In genomic region chr22:46036558-46037408, GRCh38 we compare ENCODE assay signal across 8 cellular contexts. TPM values are rescaled to one million over a fixed set of nuclear protein-coding genes. Genes with fewer than 3 reads are reported as not detected.
DNase-seq lines count a peak whose midpoint lies in the region; ATAC-seq, FAIRE-seq and TF ChIP-seq lines count a peak whose summit lies in the region.

No MANE protein-coding gene starts in this region.

- SMC1A ChIA-PET in GM12878 (lab: Charles Lee; ENCODE audit: uncharacterized antibody, unreplicated experiment): interaction anchor here (0.9 to 1.2 kb wide), 2 partner anchors 24 to 30 kb away, joined by 3 to 4 read pairs; no protein-coding TSS in a partner anchor

- BruUV-seq in HCT116 (replicated peaks; lab: Mats Ljungman, UMichigan) (no TSS peak), GM12878 (replicated peaks; lab: Mats Ljungman, UMichigan) (no TSS peak)

- FAIRE-seq in GM12878 (lab: Jason Lieb, UNC): peak; percentile 52

- CTCF ChIA-PET in CD8-positive, alpha-beta T cell (lab: Charles Lee): interaction anchor here (0.7 to 4.0 kb wide), 16 partner anchors 9 to 112 kb away, joined by 3 to 41 read pairs (median 4); no protein-coding TSS in a partner anchor
- CTCF ChIA-PET in HCT116 (lab: Charles Lee) (interaction anchor here (0.8 to 2.7 kb wide), 4 partner anchors 17 to 80 kb away, joined by 3 to 48 read pairs (median 6); no protein-coding TSS in a partner anchor), GM12878 (lab: Yijun Ruan, JAX) (interaction anchor here (1.8 kb wide), 1 partner anchor 30 kb away, joined by 9 read pairs; no protein-coding TSS in a partner anchor)

- H3K9ac ChIP-seq in HCT116 (ENCODE audit: low read length) (peak overlapping the region; percentile 93), GM12878 (ENCODE audit: control insufficient read depth, insufficient read depth, low read length) (peak overlapping the region; percentile 84)

- peaks cover 18% of the 10 kb centered on the region for H3K4me1 ChIP-seq in CD8-positive, alpha-beta T cell (ENCODE audit: insufficient read depth, low read length)
- H3K4me1 ChIP-seq in HCT116 (ENCODE audit: control insufficient read depth in 1 of 2, insufficient read depth in 2 of 2, low read length in 2 of 2): peaks cover 8 to 21% of the 10 kb centered on the region in 2 experiments; a peak in 3 of 4 replicates
- H3K4me1 ChIP-seq in GM12878 (ENCODE audit: control insufficient read depth, insufficient read depth, low read length): peaks cover 9% of the 10 kb centered on the region

- H3K27me3 Mint-ChIP-seq in CD8-positive, alpha-beta T cell (ENCODE audit: low read depth): no peaks in the 10 kb centered on the region

- intact Hi-C loops in CD8-positive, alpha-beta T cell (cut with DNase I, micrococcal nuclease): loop anchor here (1.0 to 10.0 kb wide), 11 partner anchors 17 to 873 kb away; partner anchors contain the start of genes ATXN10 (in 1 of the 2), FAM118A (in 1 of the 2), GTSE1 (in 1 of the 2) and KIAA0930 (in 1 of the 2)
- intact Hi-C loops in HCT116 (cut with micrococcal nuclease) (loop anchor here (1.0 kb wide), 1 partner anchor 30 kb away; no protein-coding TSS in a partner anchor), GM12878 (cut with micrococcal nuclease; ENCODE audit: unreplicated experiment) (no loop called here)

- no peaks in the 10 kb centered on the region for H3K9me3 ChIP-seq in CD8-positive, alpha-beta T cell (ENCODE audit: low read length)
- no peaks in the 10 kb centered on the region for H3K9me3 ChIP-seq in HCT116 (ENCODE audit: control insufficient read depth in 1 of 2, insufficient read depth in 1 of 2, low read depth in 1 of 2, low read length in 2 of 2)
- no peaks in the 10 kb centered on the region for H3K9me3 ChIP-seq in GM12878 (replicated peaks; ENCODE audit: control insufficient read depth, insufficient read depth, low read length)

- peak overlapping the region; percentile 100 for H3K27ac ChIP-seq in CD8-positive, alpha-beta T cell (ENCODE audit: low read depth, low read length)
- H3K27ac ChIP-seq in HCT116 (ENCODE audit: low read depth, low read length) (peak overlapping the region; percentile 73), GM12878 (ENCODE audit: control insufficient read depth, insufficient read depth) (peak overlapping the region; percentile 88)

- 0 out of 2 replicates have a peak, but pooled peaks cover 5% of the 10 kb centered on the region for H3K79me2 ChIP-seq in HCT116 (ENCODE audit: insufficient read depth, low read length)
- no peaks in the 10 kb centered on the region; the same call in 1 of the 2 replicates for H3K79me2 ChIP-seq in GM12878 (ENCODE audit: control insufficient read depth, insufficient read depth, low read length)

- POLR2A ChIA-PET in CD8-positive, alpha-beta T cell (lab: Charles Lee): interaction anchor here (0.6 to 3.3 kb wide), 13 partner anchors 8 to 726 kb away, joined by 3 to 39 read pairs (median 5); partner anchors contain the start of gene TBC1D22A
- POLR2A ChIA-PET in HCT116 (lab: Charles Lee) (interaction anchor here (1.1 to 2.2 kb wide), 4 partner anchors 11 to 31 kb away, joined by 3 to 15 read pairs (median 4); no protein-coding TSS in a partner anchor), GM12878 (lab: Charles Lee) (interaction anchor here (0.7 to 1.9 kb wide), 2 partner anchors 25 to 31 kb away, joined by 3 to 5 read pairs; no protein-coding TSS in a partner anchor)

- H3K9me3 Mint-ChIP-seq in CD8-positive, alpha-beta T cell: no peaks in the 10 kb centered on the region

- in situ Hi-C loops in GM12878 (cut with MboI): no loop called here

- H3K4me3 ChIP-seq in CD8-positive, alpha-beta T cell (ENCODE audit: low read depth, low read length): peak overlapping the region; percentile 94
- H3K4me3 ChIP-seq in HCT116 (replicated peaks in 1 of 2; ENCODE audit: low read depth in 1 of 2, low read length in 2 of 2): peak overlapping the region; percentile 93 to 98
- peak overlapping the region; percentile 91 for H3K4me3 ChIP-seq in GM12878

- no peaks in the 10 kb centered on the region for H4K20me1 ChIP-seq in HCT116 (ENCODE audit: insufficient read depth)
- H4K20me1 ChIP-seq in GM12878 (ENCODE audit: control insufficient read depth, insufficient read depth): no peaks in the 10 kb centered on the region

- no peaks in the 10 kb centered on the region for H3K36me3 ChIP-seq in CD8-positive, alpha-beta T cell (ENCODE audit: insufficient read depth, low read length)
- H3K36me3 ChIP-seq in HCT116 (ENCODE audit: control insufficient read depth in 1 of 2, insufficient read depth in 2 of 2, low read length in 2 of 2): no peaks in the 10 kb centered on the region
- no peaks in the 10 kb centered on the region for H3K36me3 ChIP-seq in GM12878 (ENCODE audit: control insufficient read depth in 2 of 2, insufficient read depth in 2 of 2, low read length in 1 of 2)

- no peaks in the 10 kb centered on the region for H3K9me2 ChIP-seq in HCT116 (ENCODE audit: insufficient read depth)

- peak overlapping the region; percentile 84 for H3K4me3 Mint-ChIP-seq in CD8-positive, alpha-beta T cell

- peak; percentile 35 for ATAC-seq in CD8-positive, alpha-beta T cell
- ATAC-seq in HCT116 (peak; percentile 31), GM12878 (peak; percentile 16; the same call in 2 of the 3 replicates), HG03442 (IDR thresholded peaks at IDR 0.05; ENCODE audit: unreplicated experiment) (no peak)

- H2AFZ ChIP-seq in HCT116 (ENCODE audit: low read depth, low read length, poor library complexity, severe bottlenecking) (no peak overlapping the region), GM12878 (ENCODE audit: control insufficient read depth, low read depth, low read length) (peak overlapping the region; percentile 88)

- no peaks in the 10 kb centered on the region for H3K36me3 Mint-ChIP-seq in CD8-positive, alpha-beta T cell

- TF ChIP-seq RAD21 in HCT116 (IDR thresholded peaks at IDR 0.05; ENCODE audit: low read depth) (peak; percentile 64), GM12878 (IDR thresholded peaks at IDR 0.05; ENCODE audit: insufficient read depth, low read depth, low read length) (peak; percentile 39; the same call in 1 of the 2 replicates)

- no peak for TF ChIP-seq EP300 in GM12878 (IDR thresholded peaks at IDR 0.05; ENCODE audit: borderline replicate concordance in 1 of 2, control insufficient read depth in 1 of 2, low read depth in 2 of 2, low read length in 2 of 2)

- TF ChIP-seq CTCF in CD8-positive, alpha-beta T cell (IDR thresholded peaks at IDR 0.05): peak; percentile 66
- TF ChIP-seq CTCF in HCT116 (IDR thresholded peaks at IDR 0.05 in 2 of 3, conservative IDR thresholded peaks at IDR 0.05 in 1 of 3; ENCODE audit: borderline replicate concordance in 1 of 3, insufficient read depth in 1 of 3, low read depth in 2 of 3, low read length in 2 of 3) (peak; percentile 43 to 72 (median 50)), GM12878 (IDR thresholded peaks at IDR 0.05 in 2 of 3, conservative IDR thresholded peaks at IDR 0.05 in 1 of 3; ENCODE audit: control insufficient read depth in 2 of 3, extremely low read depth in 1 of 3, insufficient read depth in 1 of 3, low read depth in 3 of 3, low read length in 3 of 3) (peak; percentile 18 to 37 (median 37); a peak in 4 of 6 replicates)

- peak overlapping the region; percentile 97 for H3K27ac Mint-ChIP-seq in CD8-positive, alpha-beta T cell

- RAD21 ChIA-PET in HCT116 (lab: Charles Lee; ENCODE audit: low non-redundant PET in 1 of 2, low total read pairs in 2 of 2, uncharacterized antibody in 2 of 2, unreplicated experiment in 2 of 2): interaction anchor here (0.7 to 2.3 kb wide), 5 partner anchors 23 to 80 kb away, joined by 3 to 21 read pairs (median 5); no protein-coding TSS in a partner anchor
- RAD21 ChIA-PET in GM12878 (lab: Charles Lee; ENCODE audit: unreplicated experiment): interaction anchor here (1.1 to 2.0 kb wide), 3 partner anchors 23 to 80 kb away, joined by 4 to 10 read pairs (median 6); no protein-coding TSS in a partner anchor

- H3K4me2 ChIP-seq in HCT116 (ENCODE audit: low read length) (peak overlapping the region; percentile 97), GM12878 (ENCODE audit: control insufficient read depth, insufficient read depth) (peak overlapping the region; percentile 97)

- 43% methylated on average over 18 of the region's 18 CpGs for WGBS in GM12878 (ENCODE audit: insufficient coverage, insufficient replicate concordance, low lambda C conversion rate, missing lambda C conversion rate)

- peak in 6 of 7 experiments; percentile 30 to 78 (median 63) for DNase-seq in CD8-positive, alpha-beta T cell
- DNase-seq in HCT116 (ENCODE audit: low read depth, low spot score) (peak; percentile 39), SK-N-DZ (ENCODE audit: low spot score) (peak; percentile 28), GM12878 (ENCODE audit: low read depth, low spot score) (no peak), kidney glomerular epithelial cell (lab: John Stamatoyannopoulos, UW) (peak; percentile 50), SKM-1 treated with dmso at 0.1 percent for 144 hours (lab: John Stamatoyannopoulos, UW; ENCODE audit: unreplicated experiment) (no peak)
- peak; percentile 57 for DNase-seq in stimulated activated CD4-positive, alpha-beta T cell treated with anti-CD3 and anti-CD28 coated beads, Interleukin-4, amount 100 ng/mL, for 24 hours

- H3K27me3 ChIP-seq in CD8-positive, alpha-beta T cell (ENCODE audit: insufficient read depth, low read length): no peaks in the 10 kb centered on the region
- H3K27me3 ChIP-seq in HCT116 (ENCODE audit: insufficient read depth, low read length) (no peaks in the 10 kb centered on the region), GM12878 (replicated peaks in 1 of 2; ENCODE audit: control insufficient read depth in 2 of 2, insufficient read depth in 2 of 2, low read length in 1 of 2) (no peaks in the 10 kb centered on the region; a peak in 1 of 4 replicates)

- peaks cover 16% of the 10 kb centered on the region for H3K4me1 Mint-ChIP-seq in CD8-positive, alpha-beta T cell (ENCODE audit: low read depth)

- no peak for TF ChIP-seq POLR2A in HCT116 (IDR thresholded peaks at IDR 0.05; ENCODE audit: borderline replicate concordance, extremely low read depth, insufficient read depth, insufficient read length)
- TF ChIP-seq POLR2A in GM12878 (IDR thresholded peaks at IDR 0.05; ENCODE audit: low read depth, low read length): no peak

RNA-seq across cellular contexts. Expression of gene WNT7B, which starts 59.8 kb away (rescaled TPM):
- total RNA-seq in CD8-positive, alpha-beta T cell: not detected
- total RNA-seq in HCT116 (2021; ENCODE audit: unreplicated experiment): 10.5 TPM
- 12.9 and 15.2 TPM in 2 replicates for polyA plus RNA-seq in HCT116 (2012)
- 0.16 and 0.22 TPM in 2 replicates for polyA plus RNA-seq in SK-N-DZ (2014; cell fraction: cytosol; rRNA removed)
- polyA plus RNA-seq in SK-N-DZ (2014; cell fraction: nucleus; rRNA removed): not detected in 2 replicates
- not detected in 2 replicates for total RNA-seq in GM12878 (2013; cell fraction: nucleolus; rRNA removed)
- under 0.01 TPM in 1 of 2 replicates, not detected in the other for total RNA-seq in GM12878 (2014; rRNA removed)
- total RNA-seq in GM12878 (2014; rRNA removed; fragmentation: Illumina TruSeq; extraction: Trizol): not detected in 2 replicates
- not detected in 2 replicates for total RNA-seq in GM12878 (2021)
- polyA plus RNA-seq in GM12878 (2011; ENCODE audit: low read depth): 0.13 TPM
- polyA plus RNA-seq in GM12878 (2011; rRNA removed): not detected in 2 replicates
- not detected in 2 replicates for polyA plus RNA-seq in GM12878 (2011; cell fraction: cytosol; rRNA removed)
- 0.06 TPM in 1 of 2 replicates, not detected in the other for polyA plus RNA-seq in GM12878 (2011; cell fraction: nucleus; rRNA removed)
- polyA plus RNA-seq in GM12878 (2012): 0.55 and 0.89 TPM in 2 replicates
- polyA plus RNA-seq in GM12878 (2014; fragmentation: Illumina TruSeq; extraction: Trizol): not detected in 2 replicates
- polyA plus RNA-seq in GM12878 (2014; fragmentation: Nextera tagmentation; extraction: Ambion mirVana): not detected
- polyA plus RNA-seq in GM12878 (2014; rRNA removed): 0.12 and 0.27 TPM in 2 replicates
- polyA plus RNA-seq in GM12878 (2016; fragmentation: Nextera tagmentation; extraction: Ambion mirVana): not detected
- polyA minus RNA-seq in GM12878 (2011; rRNA and poly(A)+ RNA removed): not detected in 2 replicates
- polyA minus RNA-seq in GM12878 (2011; cell fraction: cytosol; rRNA and poly(A)+ RNA removed): not detected in 2 replicates
- not detected in 2 replicates for polyA minus RNA-seq in GM12878 (2011; cell fraction: nucleus; rRNA and poly(A)+ RNA removed)

Comparison
In these comparisons a context has a peak if more than half of its experiments do, and no peak if none do; other contexts are left out.
1. DNase-seq: peak in CD8-positive, alpha-beta T cell (6 of 7), HCT116 (single experiment), SK-N-DZ (single experiment), kidney glomerular epithelial cell (single experiment) and stimulated activated CD4-positive, alpha-beta T cell treated with anti-CD3 and anti-CD28 coated beads, Interleukin-4, amount 100 ng/mL, for 24 hours (single experiment); none in GM12878 (single experiment) and SKM-1 treated with dmso at 0.1 percent for 144 hours (single experiment).
2. RNA of gene WNT7B, which starts 59.8 kb away (total RNA-seq): 10.5 TPM in HCT116 (single experiment); not detected in CD8-positive, alpha-beta T cell and under 0.01 TPM in GM12878; every median in the first group is over 10 times any median in the second.
3. Peak in every context shown above with its lines, with median percentiles within 50 percentile points of each other: H3K27ac ChIP-seq, H3K4me3 ChIP-seq and CTCF ChIP-seq.